Comparison of ENCODE assay signal across 1 cellular context in the genomic region with DNA sequence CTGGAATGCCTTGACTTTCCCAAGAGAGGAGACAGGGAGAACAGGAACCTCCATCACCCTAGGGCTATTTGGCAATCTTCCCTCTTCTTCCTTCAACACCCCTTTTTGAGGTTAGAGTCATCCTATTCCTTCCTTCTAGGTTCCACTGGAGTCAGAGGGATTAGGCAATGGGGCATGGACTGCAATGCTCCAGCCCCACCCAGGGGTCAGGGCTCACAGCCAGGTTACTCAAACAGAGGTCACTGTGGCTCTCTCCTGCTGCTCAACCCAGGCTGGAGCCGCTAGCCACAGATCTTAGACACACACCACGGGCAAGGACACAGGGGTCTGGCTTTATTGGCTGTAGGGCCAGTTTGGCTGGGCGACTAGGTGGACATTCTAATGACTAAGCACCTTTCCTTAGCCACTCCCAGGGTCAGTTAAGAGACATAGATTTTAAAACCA.
TF ChIP-seq lines count a peak whose summit lies in the region.

No MANE protein-coding gene starts in this region.

TF ChIP-seq in HepG2, 621 proteins besides CTCF, POLR2A, EP300 and RAD21 (continued from another document and continues in another):
- TF ChIP-seq SRSF9 (IDR thresholded peaks at IDR 0.05; ENCODE audit: borderline replicate concordance, insufficient read depth, low read depth, low read length, poor library complexity, severe bottlenecking) (no peak), ESRRA (CRISPR knock-in tag; IDR thresholded peaks at IDR 0.05; ENCODE audit: low read depth) (peak; percentile 95; the same call in 1 of the 2 replicates), SALL2 (CRISPR knock-in tag; IDR thresholded peaks at IDR 0.05) (peak; percentile 72; the same call in 1 of the 2 replicates), HDAC1 (CRISPR knock-in tag; IDR thresholded peaks at IDR 0.05) (peak; percentile 93), NFYB (CRISPR knock-in tag; IDR thresholded peaks at IDR 0.05) (no peak; the same call in 1 of the 2 replicates), TOPORS (CRISPR knock-in tag; IDR thresholded peaks at IDR 0.05) (no peak), DR1 (CRISPR knock-in tag; IDR thresholded peaks at IDR 0.05) (no peak), RFXAP (CRISPR knock-in tag; IDR thresholded peaks at IDR 0.05; ENCODE audit: borderline replicate concordance) (peak; percentile 87), FOXK1 (CRISPR knock-in tag; IDR thresholded peaks at IDR 0.05; ENCODE audit: borderline replicate concordance, low read depth) (peak; percentile 55; the same call in 1 of the 2 replicates), SP5 (CRISPR knock-in tag; IDR thresholded peaks at IDR 0.05; ENCODE audit: borderline replicate concordance, low read depth) (peak; percentile 91), ARNTL (CRISPR knock-in tag; IDR thresholded peaks at IDR 0.05) (no peak), ZNF562 (CRISPR knock-in tag; IDR thresholded peaks at IDR 0.05; ENCODE audit: borderline replicate concordance) (no peak), GTF3A (CRISPR knock-in tag; conservative IDR thresholded peaks at IDR 0.05) (no peak), ZNF607 (CRISPR knock-in tag; IDR thresholded peaks at IDR 0.05; ENCODE audit: borderline replicate concordance) (peak; percentile 25; the same call in 1 of the 2 replicates), ZNF605 (CRISPR knock-in tag; IDR thresholded peaks at IDR 0.05) (peak; percentile 63; the same call in 1 of the 2 replicates), ZNF337 (CRISPR knock-in tag; IDR thresholded peaks at IDR 0.05; ENCODE audit: borderline replicate concordance, low read depth) (no peak), ZNF720 (CRISPR knock-in tag; IDR thresholded peaks at IDR 0.05) (no peak), BCL6 (CRISPR knock-in tag; IDR thresholded peaks at IDR 0.05) (peak; percentile 94), ZFAT (CRISPR knock-in tag; conservative IDR thresholded peaks at IDR 0.05) (no peak), ELF3 (CRISPR knock-in tag; IDR thresholded peaks at IDR 0.05) (peak; percentile 78), PHF8 (CRISPR knock-in tag; IDR thresholded peaks at IDR 0.05) (no peak), ZNF451 (CRISPR knock-in tag; IDR thresholded peaks at IDR 0.05) (peak; percentile 80), ZNF674 (CRISPR knock-in tag; IDR thresholded peaks at IDR 0.05; ENCODE audit: low read depth) (no peak), ZNF431 (CRISPR knock-in tag; IDR thresholded peaks at IDR 0.05; ENCODE audit: borderline replicate concordance, low read depth) (peak; percentile 68; the same call in 1 of the 2 replicates), HOXA5 (CRISPR knock-in tag; IDR thresholded peaks at IDR 0.05) (peak; percentile 79), MAZ (IDR thresholded peaks at IDR 0.05; ENCODE audit: borderline replicate concordance, low read depth, low read length) (no peak), MAZ (CRISPR knock-in tag; IDR thresholded peaks at IDR 0.05; ENCODE audit: low read depth) (no peak), TCF7 (IDR thresholded peaks at IDR 0.05; ENCODE audit: low read depth) (peak; percentile 62), FOXP1 (IDR thresholded peaks at IDR 0.05) (no peak), FOXP1 (CRISPR knock-in tag; IDR thresholded peaks at IDR 0.05) (peak; percentile 63), ZNF564 (CRISPR knock-in tag; IDR thresholded peaks at IDR 0.05) (peak; percentile 41; the same call in 1 of the 2 replicates)
- TF ChIP-seq, protein P1, sequence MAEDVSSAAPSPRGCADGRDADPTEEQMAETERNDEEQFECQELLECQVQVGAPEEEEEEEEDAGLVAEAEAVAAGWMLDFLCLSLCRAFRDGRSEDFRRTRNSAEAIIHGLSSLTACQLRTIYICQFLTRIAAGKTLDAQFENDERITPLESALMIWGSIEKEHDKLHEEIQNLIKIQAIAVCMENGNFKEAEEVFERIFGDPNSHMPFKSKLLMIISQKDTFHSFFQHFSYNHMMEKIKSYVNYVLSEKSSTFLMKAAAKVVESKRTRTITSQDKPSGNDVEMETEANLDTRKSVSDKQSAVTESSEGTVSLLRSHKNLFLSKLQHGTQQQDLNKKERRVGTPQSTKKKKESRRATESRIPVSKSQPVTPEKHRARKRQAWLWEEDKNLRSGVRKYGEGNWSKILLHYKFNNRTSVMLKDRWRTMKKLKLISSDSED (CRISPR knock-in tag; IDR thresholded peaks at IDR 0.05) = no peak
- TF ChIP-seq, protein P2, sequence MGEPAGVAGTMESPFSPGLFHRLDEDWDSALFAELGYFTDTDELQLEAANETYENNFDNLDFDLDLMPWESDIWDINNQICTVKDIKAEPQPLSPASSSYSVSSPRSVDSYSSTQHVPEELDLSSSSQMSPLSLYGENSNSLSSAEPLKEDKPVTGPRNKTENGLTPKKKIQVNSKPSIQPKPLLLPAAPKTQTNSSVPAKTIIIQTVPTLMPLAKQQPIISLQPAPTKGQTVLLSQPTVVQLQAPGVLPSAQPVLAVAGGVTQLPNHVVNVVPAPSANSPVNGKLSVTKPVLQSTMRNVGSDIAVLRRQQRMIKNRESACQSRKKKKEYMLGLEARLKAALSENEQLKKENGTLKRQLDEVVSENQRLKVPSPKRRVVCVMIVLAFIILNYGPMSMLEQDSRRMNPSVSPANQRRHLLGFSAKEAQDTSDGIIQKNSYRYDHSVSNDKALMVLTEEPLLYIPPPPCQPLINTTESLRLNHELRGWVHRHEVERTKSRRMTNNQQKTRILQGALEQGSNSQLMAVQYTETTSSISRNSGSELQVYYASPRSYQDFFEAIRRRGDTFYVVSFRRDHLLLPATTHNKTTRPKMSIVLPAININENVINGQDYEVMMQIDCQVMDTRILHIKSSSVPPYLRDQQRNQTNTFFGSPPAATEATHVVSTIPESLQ (CRISPR knock-in tag; conservative IDR thresholded peaks at IDR 0.05) = no peak
- TF ChIP-seq, protein P3, sequence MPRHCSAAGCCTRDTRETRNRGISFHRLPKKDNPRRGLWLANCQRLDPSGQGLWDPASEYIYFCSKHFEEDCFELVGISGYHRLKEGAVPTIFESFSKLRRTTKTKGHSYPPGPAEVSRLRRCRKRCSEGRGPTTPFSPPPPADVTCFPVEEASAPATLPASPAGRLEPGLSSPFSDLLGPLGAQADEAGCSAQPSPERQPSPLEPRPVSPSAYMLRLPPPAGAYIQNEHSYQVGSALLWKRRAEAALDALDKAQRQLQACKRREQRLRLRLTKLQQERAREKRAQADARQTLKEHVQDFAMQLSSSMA (CRISPR knock-in tag; IDR thresholded peaks at IDR 0.05) = 0 out of 2 replicates have a peak, but pooled peaks have one; percentile 59
- TF ChIP-seq, protein P4, sequence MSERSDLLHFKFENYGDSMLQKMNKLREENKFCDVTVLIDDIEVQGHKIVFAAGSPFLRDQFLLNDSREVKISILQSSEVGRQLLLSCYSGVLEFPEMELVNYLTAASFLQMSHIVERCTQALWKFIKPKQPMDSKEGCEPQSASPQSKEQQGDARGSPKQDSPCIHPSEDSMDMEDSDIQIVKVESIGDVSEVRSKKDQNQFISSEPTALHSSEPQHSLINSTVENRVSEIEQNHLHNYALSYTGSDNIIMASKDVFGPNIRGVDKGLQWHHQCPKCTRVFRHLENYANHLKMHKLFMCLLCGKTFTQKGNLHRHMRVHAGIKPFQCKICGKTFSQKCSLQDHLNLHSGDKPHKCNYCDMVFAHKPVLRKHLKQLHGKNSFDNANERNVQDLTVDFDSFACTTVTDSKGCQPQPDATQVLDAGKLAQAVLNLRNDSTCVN (CRISPR knock-in tag; IDR thresholded peaks at IDR 0.05; ENCODE audit: borderline replicate concordance) = peak; percentile 29; the same call in 1 of the 2 replicates
- TF ChIP-seq, protein P5, sequence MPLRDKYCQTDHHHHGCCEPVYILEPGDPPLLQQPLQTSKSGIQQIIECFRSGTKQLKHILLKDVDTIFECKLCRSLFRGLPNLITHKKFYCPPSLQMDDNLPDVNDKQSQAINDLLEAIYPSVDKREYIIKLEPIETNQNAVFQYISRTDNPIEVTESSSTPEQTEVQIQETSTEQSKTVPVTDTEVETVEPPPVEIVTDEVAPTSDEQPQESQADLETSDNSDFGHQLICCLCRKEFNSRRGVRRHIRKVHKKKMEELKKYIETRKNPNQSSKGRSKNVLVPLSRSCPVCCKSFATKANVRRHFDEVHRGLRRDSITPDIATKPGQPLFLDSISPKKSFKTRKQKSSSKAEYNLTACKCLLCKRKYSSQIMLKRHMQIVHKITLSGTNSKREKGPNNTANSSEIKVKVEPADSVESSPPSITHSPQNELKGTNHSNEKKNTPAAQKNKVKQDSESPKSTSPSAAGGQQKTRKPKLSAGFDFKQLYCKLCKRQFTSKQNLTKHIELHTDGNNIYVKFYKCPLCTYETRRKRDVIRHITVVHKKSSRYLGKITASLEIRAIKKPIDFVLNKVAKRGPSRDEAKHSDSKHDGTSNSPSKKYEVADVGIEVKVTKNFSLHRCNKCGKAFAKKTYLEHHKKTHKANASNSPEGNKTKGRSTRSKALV (CRISPR knock-in tag; IDR thresholded peaks at IDR 0.05) = no peak
- TF ChIP-seq, protein P6, sequence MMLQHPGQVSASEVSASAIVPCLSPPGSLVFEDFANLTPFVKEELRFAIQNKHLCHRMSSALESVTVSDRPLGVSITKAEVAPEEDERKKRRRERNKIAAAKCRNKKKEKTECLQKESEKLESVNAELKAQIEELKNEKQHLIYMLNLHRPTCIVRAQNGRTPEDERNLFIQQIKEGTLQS (CRISPR knock-in tag; IDR thresholded peaks at IDR 0.05) = 0 out of 2 replicates have a peak, but pooled peaks have one; percentile 32
- TF ChIP-seq, protein P7, sequence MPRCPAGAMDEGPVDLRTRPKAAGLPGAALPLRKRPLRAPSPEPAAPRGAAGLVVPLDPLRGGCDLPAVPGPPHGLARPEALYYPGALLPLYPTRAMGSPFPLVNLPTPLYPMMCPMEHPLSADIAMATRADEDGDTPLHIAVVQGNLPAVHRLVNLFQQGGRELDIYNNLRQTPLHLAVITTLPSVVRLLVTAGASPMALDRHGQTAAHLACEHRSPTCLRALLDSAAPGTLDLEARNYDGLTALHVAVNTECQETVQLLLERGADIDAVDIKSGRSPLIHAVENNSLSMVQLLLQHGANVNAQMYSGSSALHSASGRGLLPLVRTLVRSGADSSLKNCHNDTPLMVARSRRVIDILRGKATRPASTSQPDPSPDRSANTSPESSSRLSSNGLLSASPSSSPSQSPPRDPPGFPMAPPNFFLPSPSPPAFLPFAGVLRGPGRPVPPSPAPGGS (CRISPR knock-in tag; IDR thresholded peaks at IDR 0.05) = no peak
- TF ChIP-seq, protein P8, sequence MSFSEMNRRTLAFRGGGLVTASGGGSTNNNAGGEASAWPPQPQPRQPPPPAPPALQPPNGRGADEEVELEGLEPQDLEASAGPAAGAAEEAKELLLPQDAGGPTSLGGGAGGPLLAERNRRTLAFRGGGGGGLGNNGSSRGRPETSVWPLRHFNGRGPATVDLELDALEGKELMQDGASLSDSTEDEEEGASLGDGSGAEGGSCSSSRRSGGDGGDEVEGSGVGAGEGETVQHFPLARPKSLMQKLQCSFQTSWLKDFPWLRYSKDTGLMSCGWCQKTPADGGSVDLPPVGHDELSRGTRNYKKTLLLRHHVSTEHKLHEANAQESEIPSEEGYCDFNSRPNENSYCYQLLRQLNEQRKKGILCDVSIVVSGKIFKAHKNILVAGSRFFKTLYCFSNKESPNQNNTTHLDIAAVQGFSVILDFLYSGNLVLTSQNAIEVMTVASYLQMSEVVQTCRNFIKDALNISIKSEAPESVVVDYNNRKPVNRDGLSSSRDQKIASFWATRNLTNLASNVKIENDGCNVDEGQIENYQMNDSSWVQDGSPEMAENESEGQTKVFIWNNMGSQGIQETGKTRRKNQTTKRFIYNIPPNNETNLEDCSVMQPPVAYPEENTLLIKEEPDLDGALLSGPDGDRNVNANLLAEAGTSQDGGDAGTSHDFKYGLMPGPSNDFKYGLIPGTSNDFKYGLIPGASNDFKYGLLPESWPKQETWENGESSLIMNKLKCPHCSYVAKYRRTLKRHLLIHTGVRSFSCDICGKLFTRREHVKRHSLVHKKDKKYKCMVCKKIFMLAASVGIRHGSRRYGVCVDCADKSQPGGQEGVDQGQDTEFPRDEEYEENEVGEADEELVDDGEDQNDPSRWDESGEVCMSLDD (CRISPR knock-in tag; IDR thresholded peaks at IDR 0.05; ENCODE audit: borderline replicate concordance) = peak; percentile 51; the same call in 1 of the 2 replicates
- TF ChIP-seq, protein P9, sequence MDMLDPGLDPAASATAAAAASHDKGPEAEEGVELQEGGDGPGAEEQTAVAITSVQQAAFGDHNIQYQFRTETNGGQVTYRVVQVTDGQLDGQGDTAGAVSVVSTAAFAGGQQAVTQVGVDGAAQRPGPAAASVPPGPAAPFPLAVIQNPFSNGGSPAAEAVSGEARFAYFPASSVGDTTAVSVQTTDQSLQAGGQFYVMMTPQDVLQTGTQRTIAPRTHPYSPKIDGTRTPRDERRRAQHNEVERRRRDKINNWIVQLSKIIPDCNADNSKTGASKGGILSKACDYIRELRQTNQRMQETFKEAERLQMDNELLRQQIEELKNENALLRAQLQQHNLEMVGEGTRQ (IDR thresholded peaks at IDR 0.05; ENCODE audit: low read depth, low read length) = no peak
- TF ChIP-seq, protein P9 (CRISPR knock-in tag; IDR thresholded peaks at IDR 0.05; ENCODE audit: borderline replicate concordance) = no peak
